8 cellular contexts compared by ENCODE assay signal in genomic region chr14:104814701-104815100, GRCh38. TPM values are rescaled to one million over a fixed set of nuclear protein-coding genes. Genes with fewer than 3 reads are reported as not detected.
DNase-seq lines count a peak whose midpoint lies in the region; ATAC-seq and TF ChIP-seq lines count a peak whose summit lies in the region.
"Not testable (repeated sequence)": the region's sequence is repeated elsewhere in the genome, so short reads cannot be mapped to it uniquely, and the experiment has no call there.

No MANE protein-coding gene starts in this region.

- TF ChIP-seq POLR2A in heart left ventricle (IDR thresholded peaks at IDR 0.05), result not testable (repeated sequence)

- H3K27ac ChIP-seq in HEK293 (ENCODE audit: extremely low read depth, low read depth, low read length); SJSA1: not testable (repeated sequence)
- H3K27ac ChIP-seq in coronary artery (peak overlapping the region; percentile 80 to 86), heart left ventricle (peak overlapping the region in 7 of 12 donors; percentile 93 to 98 (median 96))
- H3K27ac ChIP-seq in naive thymus-derived CD4-positive, alpha-beta T cell (ENCODE audit: low read depth, low read length), result peak overlapping the region; percentile 34

- not testable (repeated sequence) for H3K36me3 Mint-ChIP-seq in activated T-helper 2 cell treated with anti-CD3 and anti-CD28 coated beads, Interferon-gamma antibody, Interleukin-2, Interleukin-4, amounts not matched to agents 10 μg/mL and 5 μg/mL and 100 μg/mL, durations not matched to agents 14 hours and 24 hours and 36 hours (ENCODE audit: low read depth); naive thymus-derived CD4-positive, alpha-beta T cell
- H3K36me3 Mint-ChIP-seq in stimulated activated effector memory CD8-positive, alpha-beta T cell treated with anti-CD3 and anti-CD28 coated beads, Interleukin-12 subunit alpha, Interleukin-12 subunit beta, amount 100 ng/mL, for 72 hours, result peaks cover 21% of the 10 kb centered on the region

- not testable (repeated sequence) for H3K27ac Mint-ChIP-seq in activated T-helper 2 cell treated with anti-CD3 and anti-CD28 coated beads, Interferon-gamma antibody, Interleukin-2, Interleukin-4, amounts not matched to agents 10 μg/mL and 5 μg/mL and 100 μg/mL, durations not matched to agents 14 hours and 24 hours and 36 hours; stimulated activated effector memory CD8-positive, alpha-beta T cell treated with anti-CD3 and anti-CD28 coated beads, Interleukin-12 subunit alpha, Interleukin-12 subunit beta, amount 100 ng/mL, for 72 hours
- peak overlapping the region in 7 of 9 donors; percentile 44 to 92 (median 89) for H3K27ac Mint-ChIP-seq in naive thymus-derived CD4-positive, alpha-beta T cell

- H3K4me1 ChIP-seq in HEK293 (ENCODE audit: control insufficient read depth, insufficient read depth, low read length); naive thymus-derived CD4-positive, alpha-beta T cell (ENCODE audit: control insufficient read depth in 2 of 2, insufficient read depth in 2 of 2, low read length in 2 of 2): not testable (repeated sequence)
- peaks cover 13% of the 10 kb centered on the region for H3K4me1 ChIP-seq in SJSA1 (replicated peaks)
- peaks cover 0 to 34% (median 22%) of the 10 kb centered on the region in 12 donors for H3K4me1 ChIP-seq in heart left ventricle

- H3K36me3 ChIP-seq in HEK293 (ENCODE audit: control insufficient read depth in 2 of 2, insufficient read depth in 1 of 2, low read length in 2 of 2); SJSA1; heart left ventricle; naive thymus-derived CD4-positive, alpha-beta T cell (ENCODE audit: control insufficient read depth in 2 of 3, insufficient read depth in 3 of 3, low read length in 3 of 3): not testable (repeated sequence)

- CTCF ChIA-PET in HEK293 (lab: Yijun Ruan, JAX), result not testable (repeated sequence)
- CTCF ChIA-PET in naive thymus-derived CD4-positive, alpha-beta T cell (lab: Charles Lee), result interaction anchor here (0.6 kb wide), 1 partner anchor 208 kb away, joined by 4 read pairs; no protein-coding TSS in a partner anchor

- peak overlapping the region; percentile 86 for H3K4me3 Mint-ChIP-seq in activated T-helper 2 cell treated with anti-CD3 and anti-CD28 coated beads, Interferon-gamma antibody, Interleukin-2, Interleukin-4, amounts not matched to agents 10 μg/mL and 5 μg/mL and 100 μg/mL, durations not matched to agents 14 hours and 24 hours and 36 hours (ENCODE audit: low read depth)
- H3K4me3 Mint-ChIP-seq in naive thymus-derived CD4-positive, alpha-beta T cell, result peak overlapping the region; percentile 87 to 94 (median 90)
- peak overlapping the region; percentile 89 for H3K4me3 Mint-ChIP-seq in stimulated activated effector memory CD8-positive, alpha-beta T cell treated with anti-CD3 and anti-CD28 coated beads, Interleukin-12 subunit alpha, Interleukin-12 subunit beta, amount 100 ng/mL, for 72 hours

- POLR2A ChIA-PET in HEK293 (lab: Yijun Ruan, JAX), result not testable (repeated sequence)
- POLR2A ChIA-PET in naive thymus-derived CD4-positive, alpha-beta T cell (lab: Charles Lee), result interaction anchor here (0.9 kb wide), 1 partner anchor 14 kb away, joined by 4 read pairs; the partner anchor contains the start of gene ZBTB42

- 85 to 90% (median 87%) methylated on average over 15 of the region's 15 CpGs for WGBS in heart left ventricle, 4 donors

- not testable (repeated sequence) for TF ChIP-seq CTCF in AG10803 (conservative IDR thresholded peaks at IDR 0.05; ENCODE audit: low read length); HEK293 (tag by site-specific recombination; IDR thresholded peaks at IDR 0.05); coronary artery (IDR thresholded peaks at IDR 0.05); heart left ventricle (IDR thresholded peaks at IDR 0.05)

- H3K27me3 ChIP-seq in SJSA1 (replicated peaks); heart left ventricle; naive thymus-derived CD4-positive, alpha-beta T cell (ENCODE audit: control insufficient read depth in 2 of 2, insufficient read depth in 2 of 2, low read length in 2 of 2): not testable (repeated sequence)

- not testable (repeated sequence) for H3K9me3 ChIP-seq in HEK293 (ENCODE audit: control insufficient read depth, insufficient read depth, low read depth, low read length); SJSA1 (replicated peaks); heart left ventricle; naive thymus-derived CD4-positive, alpha-beta T cell (ENCODE audit: control insufficient read depth in 2 of 3, low read length in 3 of 3)

- H3K9me3 Mint-ChIP-seq in activated T-helper 2 cell treated with anti-CD3 and anti-CD28 coated beads, Interferon-gamma antibody, Interleukin-2, Interleukin-4, amounts not matched to agents 10 μg/mL and 5 μg/mL and 100 μg/mL, durations not matched to agents 14 hours and 24 hours and 36 hours; naive thymus-derived CD4-positive, alpha-beta T cell; stimulated activated effector memory CD8-positive, alpha-beta T cell treated with anti-CD3 and anti-CD28 coated beads, Interleukin-12 subunit alpha, Interleukin-12 subunit beta, amount 100 ng/mL, for 72 hours: not testable (repeated sequence)

- H3K4me1 Mint-ChIP-seq in activated T-helper 2 cell treated with anti-CD3 and anti-CD28 coated beads, Interferon-gamma antibody, Interleukin-2, Interleukin-4, amounts not matched to agents 10 μg/mL and 5 μg/mL and 100 μg/mL, durations not matched to agents 14 hours and 24 hours and 36 hours (ENCODE audit: low read depth), result peaks cover 12% of the 10 kb centered on the region
- peaks cover 11 to 31% (median 19%) of the 10 kb centered on the region in 7 donors for H3K4me1 Mint-ChIP-seq in naive thymus-derived CD4-positive, alpha-beta T cell
- H3K4me1 Mint-ChIP-seq in stimulated activated effector memory CD8-positive, alpha-beta T cell treated with anti-CD3 and anti-CD28 coated beads, Interleukin-12 subunit alpha, Interleukin-12 subunit beta, amount 100 ng/mL, for 72 hours, result peaks cover 15% of the 10 kb centered on the region

- H3K27me3 Mint-ChIP-seq in activated T-helper 2 cell treated with anti-CD3 and anti-CD28 coated beads, Interferon-gamma antibody, Interleukin-2, Interleukin-4, amounts not matched to agents 10 μg/mL and 5 μg/mL and 100 μg/mL, durations not matched to agents 14 hours and 24 hours and 36 hours (ENCODE audit: low read depth); naive thymus-derived CD4-positive, alpha-beta T cell: not testable (repeated sequence)

- not testable (repeated sequence) for ATAC-seq in heart left ventricle; naive thymus-derived CD4-positive, alpha-beta T cell; stimulated activated effector memory CD8-positive, alpha-beta T cell treated with anti-CD3 and anti-CD28 coated beads, Interleukin-12 subunit alpha, Interleukin-12 subunit beta, amount 100 ng/mL, for 72 hours

- H3K4me3 ChIP-seq in AG10803 (ENCODE audit: low read length) (peak overlapping the region; percentile 90), SJSA1 (peak overlapping the region; percentile 82), coronary artery (peak overlapping the region; percentile 97), heart left ventricle (peak overlapping the region in 11 of 12 donors; percentile 74 to 93 (median 81))
- H3K4me3 ChIP-seq in HEK293 (ENCODE audit: low read depth, low read length), result not testable (repeated sequence)
- H3K4me3 ChIP-seq in naive thymus-derived CD4-positive, alpha-beta T cell (ENCODE audit: low read length), result peak overlapping the region; percentile 69

- DNase-seq in AG10803 (ENCODE audit: low read depth); SJSA1 (ENCODE audit: low read depth in 1 of 2, low spot score in 2 of 2); activated T-helper 2 cell treated with anti-CD3 and anti-CD28 coated beads, Interferon-gamma antibody, Interleukin-2, Interleukin-4, amounts not matched to agents 10 μg/mL and 5 μg/mL and 100 μg/mL, durations not matched to agents 14 hours and 24 hours and 36 hours (ENCODE audit: low spot score); coronary artery (ENCODE audit: low spot score); naive thymus-derived CD4-positive, alpha-beta T cell; stimulated activated effector memory CD8-positive, alpha-beta T cell treated with anti-CD3 and anti-CD28 coated beads, Interleukin-12 subunit alpha, Interleukin-12 subunit beta, amount 100 ng/mL, for 72 hours (ENCODE audit: low spot score in 2 of 2): not testable (repeated sequence)
- DNase-seq in heart left ventricle, result peak in 3 of 5 donors; percentile 13 to 26 (median 24)

- intact Hi-C loops in activated T-helper 2 cell treated with anti-CD3 and anti-CD28 coated beads, Interferon-gamma antibody, Interleukin-2, Interleukin-4, amounts not matched to agents 10 μg/mL and 5 μg/mL and 100 μg/mL, durations not matched to agents 14 hours and 24 hours and 36 hours (cut with micrococcal nuclease); heart left ventricle (cut with DNase I); naive thymus-derived CD4-positive, alpha-beta T cell (cut with micrococcal nuclease): not testable (repeated sequence)

RNA-seq across cellular contexts. Expression of gene ZBTB42, which starts 13.8 kb away (rescaled TPM):
- total RNA-seq in SJSA1 (2014; rRNA removed; shearing (Covaris generic)), result 1.4 and 6.7 TPM in 2 replicates
- total RNA-seq in activated T-helper 2 cell treated with anti-CD3 and anti-CD28 coated beads, Interferon-gamma antibody, Interleukin-2, Interleukin-4, amounts not matched to agents 10 μg/mL and 5 μg/mL and 100 μg/mL, durations not matched to agents 14 hours and 24 hours and 36 hours, result 5.2 and 5.4 TPM in 2 replicates
- 10 to 100 TPM in 3 of 9 donors, 1 to 10 TPM in 6; 4.9 to 12.9 (median 7.4) TPM for total RNA-seq in heart left ventricle
- polyA plus RNA-seq in heart left ventricle, result 10 to 100 TPM in 1 of 2 donors, 1 to 10 TPM in 1; 4.2 to 12.3 TPM
- total RNA-seq in naive thymus-derived CD4-positive, alpha-beta T cell, result 10 to 100 TPM in 1 of 5 experiments, 1 to 10 TPM in 4; 3.5 to 11.3 (median 5.5) TPM
- polyA plus RNA-seq in naive thymus-derived CD4-positive, alpha-beta T cell, result 1 to 10 TPM; 2.1 TPM

RNA-seq across cellular contexts. Expression of gene AKT1, which starts 19.2 kb away (rescaled TPM):
- total RNA-seq in SJSA1 (2014; rRNA removed; shearing (Covaris generic)), result 176 and 213 TPM in 2 replicates
- 145 TPM in 2 replicates for total RNA-seq in activated T-helper 2 cell treated with anti-CD3 and anti-CD28 coated beads, Interferon-gamma antibody, Interleukin-2, Interleukin-4, amounts not matched to agents 10 μg/mL and 5 μg/mL and 100 μg/mL, durations not matched to agents 14 hours and 24 hours and 36 hours
- total RNA-seq in heart left ventricle, result 100 to 1,000 TPM; 115 to 173 (median 143) TPM
- 100 to 1,000 TPM; 108 to 129 TPM for polyA plus RNA-seq in heart left ventricle
- total RNA-seq in naive thymus-derived CD4-positive, alpha-beta T cell, result 100 to 1,000 TPM in 1 of 5 experiments, 10 to 100 TPM in 4; 70.4 to 131 (median 88.9) TPM
- 10 to 100 TPM in 1 of 2 donors, 1 to 10 TPM in 1; 6.8 to 12.3 TPM for polyA plus RNA-seq in naive thymus-derived CD4-positive, alpha-beta T cell

RNA-seq across cellular contexts. Expression of gene CEP170B, which starts 50.4 kb away (rescaled TPM):
- 5.9 and 9.3 TPM in 2 replicates for total RNA-seq in SJSA1 (2014; rRNA removed; shearing (Covaris generic))
- total RNA-seq in activated T-helper 2 cell treated with anti-CD3 and anti-CD28 coated beads, Interferon-gamma antibody, Interleukin-2, Interleukin-4, amounts not matched to agents 10 μg/mL and 5 μg/mL and 100 μg/mL, durations not matched to agents 14 hours and 24 hours and 36 hours, result 8.5 TPM in 2 replicates
- 10 to 100 TPM in 8 of 9 donors, 1 to 10 TPM in 1; 9.1 to 21.9 (median 12.5) TPM for total RNA-seq in heart left ventricle
- polyA plus RNA-seq in heart left ventricle, result 10 to 100 TPM in 1 of 2 donors, 1 to 10 TPM in 1; 7.5 to 17.9 TPM
- total RNA-seq in naive thymus-derived CD4-positive, alpha-beta T cell, result 1 to 10 TPM in 4 of 5 experiments, under 1 TPM in 1; 1.00 to 4.1 (median 2.5) TPM
- polyA plus RNA-seq in naive thymus-derived CD4-positive, alpha-beta T cell, result under 1 TPM; 0.05 TPM
